ENCODE assay signal across 21 cellular contexts in the genomic region with DNA sequence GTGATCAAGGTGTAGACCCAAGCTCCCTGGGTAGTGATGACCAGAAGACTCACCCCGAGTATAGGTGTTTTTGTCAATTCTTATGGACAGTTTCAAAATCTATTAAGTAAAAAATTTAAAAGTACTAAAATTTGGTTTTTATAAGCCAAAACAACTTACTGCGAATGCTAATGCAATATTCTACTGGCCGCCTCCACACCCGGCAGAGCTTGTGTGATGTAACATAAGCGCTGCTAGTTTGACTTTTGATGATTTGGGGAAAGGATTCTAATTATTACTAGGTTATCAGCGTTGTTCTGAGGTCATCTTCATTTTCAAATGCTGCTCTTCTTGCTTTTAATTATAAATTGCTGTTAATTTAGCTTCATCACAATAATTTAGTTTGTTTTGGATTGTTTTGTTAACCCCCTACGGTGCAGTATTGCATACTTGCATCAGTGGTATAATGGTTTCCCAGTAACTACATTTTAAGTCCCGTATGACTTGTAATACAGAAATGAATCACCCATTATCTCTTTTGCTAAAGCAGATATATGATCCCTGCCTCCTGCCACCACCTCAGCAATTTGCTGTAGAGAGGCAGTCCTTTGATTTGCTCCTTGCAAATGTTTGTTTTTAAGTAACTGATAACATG.
DNase-seq lines count a peak whose midpoint lies in the region; ATAC-seq, FAIRE-seq and TF ChIP-seq lines count a peak whose summit lies in the region.
"Had no signal": no experiment of that assay in that cellular context is flagged by ENCODE, and none has a peak within 500 bp of the region (broad histone marks: within the 10 kb centered on the region; RNA-seq: fewer than 3 reads in every experiment).

No MANE protein-coding gene starts in this region.

- TF ChIP-seq POLR2A in H54 (IDR thresholded peaks at IDR 0.05; ENCODE audit: low read depth, low read length) = no peak
- no peak for TF ChIP-seq POLR2A in GM18505 (IDR thresholded peaks at IDR 0.05; ENCODE audit: borderline replicate concordance, extremely low read depth, insufficient read depth, insufficient read length)

- no peak for ATAC-seq in GM18505 (IDR thresholded peaks at IDR 0.05; ENCODE audit: unreplicated experiment)
- no peak for ATAC-seq in HG03378 (IDR thresholded peaks at IDR 0.05; ENCODE audit: unreplicated experiment)

- H3K4me3 ChIP-seq in fibroblast of pulmonary artery (replicated peaks; ENCODE audit: low read depth, low read length) = no peak overlapping the region
- no peak overlapping the region for H3K4me3 ChIP-seq in foreskin fibroblast (ENCODE audit: low read depth in 1 of 2, low read length in 2 of 2)
- H3K4me3 ChIP-seq: SK-N-MC, spleen, upper lobe of left lung had no signal

- TF ChIP-seq CTCF in VCaP (conservative IDR thresholded peaks at IDR 0.05) = no peak
- TF ChIP-seq CTCF in fibroblast of pulmonary artery (IDR thresholded peaks at IDR 0.05; ENCODE audit: low read length, missing control alignments) = no peak
- no peak for TF ChIP-seq CTCF in foreskin fibroblast (IDR thresholded peaks at IDR 0.05; ENCODE audit: low read depth, low read length)

- FAIRE-seq in H54 (lab: Jason Lieb, UNC) = no peak
- FAIRE-seq: endothelial cell of umbilical vein had no signal

- DNase-seq in DMS 273 (lab: John Stamatoyannopoulos, UW; ENCODE audit: unreplicated experiment) (peak; percentile 68), NCI-H146 (lab: John Stamatoyannopoulos, UW) (peak; percentile 90), fibroblast of pulmonary artery (ENCODE audit: low read depth) (peak; percentile 23), H54 (ENCODE audit: insufficient read length, low spot score) (no peak), foreskin fibroblast (no peak)
- DNase-seq: activated CD8-positive, alpha-beta memory T cell treated with anti-CD3 and anti-CD28 coated beads, Interleukin-2, amount 50 U/mL, for 4 hours; activated gamma-delta T cell; AML-193; HFFc6; kidney glomerular epithelial cell; MM.1S; NCI-H1436; NCI-H510A; spleen; T-helper 9 cell; upper lobe of left lung had no signal

- peak overlapping the region; percentile 71 for H3K27ac ChIP-seq in VCaP
- H3K27ac ChIP-seq: SK-N-MC, spleen, upper lobe of left lung had no signal

Comparison
In these comparisons a context has a peak if more than half of its experiments do, and no peak if none do; other contexts are left out.
1. DNase-seq: peak in DMS 273 (single experiment), NCI-H146 (single experiment) and fibroblast of pulmonary artery (single experiment); none in H54 (single experiment) and foreskin fibroblast (0 of 2).